Comparison of ENCODE assay signal across 11 cellular contexts in genomic region chr6:28884423-28885148, GRCh38. TPM values are rescaled to one million over a fixed set of nuclear protein-coding genes. Genes with fewer than 3 reads are reported as not detected.
DNase-seq lines count a peak whose midpoint lies in the region; ATAC-seq, FAIRE-seq and TF ChIP-seq lines count a peak whose summit lies in the region.
"Had no signal": no experiment of that assay in that cellular context is flagged by ENCODE, and none has a peak within 500 bp of the region (broad histone marks: within the 10 kb centered on the region; RNA-seq: fewer than 3 reads in every experiment).

No MANE protein-coding gene starts in this region.

- FAIRE-seq in small intestine (lab: Jason Lieb, UNC), result no peak
- FAIRE-seq: G401.6 had no signal

- 48 to 67% (median 62%) methylated on average over 18 of the region's 18 CpGs for WGBS in small intestine, 3 donors

- H3K36me3 ChIP-seq in DND-41 (ENCODE audit: insufficient read depth, low read length), result no peaks in the 10 kb centered on the region
- H3K36me3 ChIP-seq in small intestine (ENCODE audit: control insufficient read depth in 2 of 2, insufficient read depth in 2 of 2, low read length in 2 of 2), result no peaks in the 10 kb centered on the region
- no peaks in the 10 kb centered on the region for H3K36me3 ChIP-seq in breast epithelium
- H3K36me3 ChIP-seq in H7 (replicated peaks; ENCODE audit: control insufficient read depth, insufficient read depth, low read length), result no peaks in the 10 kb centered on the region
- H3K36me3 ChIP-seq: SJCRH30 had no signal

- TF ChIP-seq CTCF in DND-41 (IDR thresholded peaks at IDR 0.05; ENCODE audit: borderline replicate concordance, extremely low read depth, low read length, poor library complexity, severe bottlenecking) (no peak), breast epithelium (IDR thresholded peaks at IDR 0.05) (no peak)

- ATAC-seq in DND-41 (ENCODE audit: insufficient read depth, low read depth) (peak; percentile 93), GM18517 (IDR thresholded peaks at IDR 0.05; ENCODE audit: unreplicated experiment) (no peak), GM18870 (IDR thresholded peaks at IDR 0.05; ENCODE audit: unreplicated experiment) (no peak)

- TF ChIP-seq POLR2A in breast epithelium (IDR thresholded peaks at IDR 0.05), result no peak

- peak overlapping the region; percentile 25 for H3K9ac ChIP-seq in DND-41 (ENCODE audit: low read depth, low read length)

- H3K4me1 ChIP-seq in DND-41 (ENCODE audit: insufficient read depth, low read length), result peaks cover 29% of the 10 kb centered on the region
- peaks cover 0 to 3% of the 10 kb centered on the region in 2 donors for H3K4me1 ChIP-seq in small intestine (ENCODE audit: control insufficient read depth in 2 of 2, insufficient read depth in 1 of 2, low read depth in 1 of 2, low read length in 1 of 2)
- H3K4me1 ChIP-seq in breast epithelium, result no peaks in the 10 kb centered on the region
- H3K4me1 ChIP-seq: SJCRH30 had no signal

- no peaks in the 10 kb centered on the region for H3K79me2 ChIP-seq in DND-41 (ENCODE audit: insufficient read depth, low read length)

- H3K27me3 ChIP-seq in DND-41 (ENCODE audit: insufficient read depth, low read length, poor library complexity) (peaks cover 3% of the 10 kb centered on the region), small intestine (ENCODE audit: control insufficient read depth in 2 of 2, insufficient read depth in 2 of 2, low read length in 2 of 2) (no peaks in the 10 kb centered on the region), breast epithelium (peaks cover 0 to 5% of the 10 kb centered on the region in 2 donors), H7 (ENCODE audit: control insufficient read depth, insufficient read depth, low read length) (no peaks in the 10 kb centered on the region)
- H3K27me3 ChIP-seq: SJCRH30 had no signal

- peak overlapping the region; percentile 54 for H3K27ac ChIP-seq in DND-41 (ENCODE audit: low read length)
- peak overlapping the region in 1 of 2 donors; percentile 14 for H3K27ac ChIP-seq in small intestine (ENCODE audit: low read depth in 1 of 2, low read length in 1 of 2)
- no peak overlapping the region for H3K27ac ChIP-seq in breast epithelium
- H3K27ac ChIP-seq: epithelial cell of prostate, SJCRH30 had no signal

- H2AFZ ChIP-seq in DND-41 (ENCODE audit: low read depth, low read length), result no peak overlapping the region

- no peaks in the 10 kb centered on the region for H3K9me3 ChIP-seq in DND-41 (ENCODE audit: insufficient read depth, low read length, severe bottlenecking)
- no peaks in the 10 kb centered on the region for H3K9me3 ChIP-seq in small intestine (ENCODE audit: control insufficient read depth, low read depth)
- H3K9me3 ChIP-seq in breast epithelium, result no peaks in the 10 kb centered on the region
- H3K9me3 ChIP-seq: SJCRH30 had no signal

- intact Hi-C loops in breast epithelium (cut with DNase I; ENCODE audit: low total_unique reads), result no loop called here

- peak; percentile 86 for DNase-seq in DND-41
- DNase-seq in SIG-M5 treated with dmso at 0.1 percent for 504 hours (lab: John Stamatoyannopoulos, UW; ENCODE audit: unreplicated experiment), result peak; percentile 82
- DNase-seq in activated T-helper 1 cell treated with Interleukin-2 at 50 U/mL for 16 hours (ENCODE audit: low read depth), result peak; percentile 53
- DNase-seq in small intestine, result peak; percentile 50
- DNase-seq in breast epithelium (ENCODE audit: low spot score in 2 of 2), result no peak
- no peak for DNase-seq in H7
- DNase-seq: SJCRH30 had no signal

- H3K4me3 ChIP-seq in DND-41 (ENCODE audit: low read depth in 1 of 2, low read length in 2 of 2), result peak overlapping the region in 1 of 2 experiments; percentile 35; a peak in 2 of 4 replicates
- H3K4me3 ChIP-seq in small intestine (ENCODE audit: low read depth in 1 of 2, low read length in 2 of 2), result no peak overlapping the region
- peak overlapping the region in 1 of 3 donors; percentile 44 for H3K4me3 ChIP-seq in breast epithelium
- no peak overlapping the region for H3K4me3 ChIP-seq in H7 (ENCODE audit: insufficient read depth, low read depth, low read length)
- H3K4me3 ChIP-seq: SJCRH30 had no signal

- no peaks in the 10 kb centered on the region for H4K20me1 ChIP-seq in DND-41 (ENCODE audit: insufficient read depth, low read length)

- peak overlapping the region; percentile 58 for H3K4me2 ChIP-seq in DND-41 (ENCODE audit: insufficient read depth, low read length)

RNA-seq across cellular contexts. Expression of gene TRIM27, which starts 39.2 kb away (rescaled TPM):
- polyA plus RNA-seq in small intestine, result 10 to 100 TPM; 30.5 to 42.0 (median 31.3) TPM
- total RNA-seq in breast epithelium, result 100 to 1,000 TPM in 1 of 3 donors, 10 to 100 TPM in 2; 38.7 to 106 (median 80.3) TPM
- 98.8 and 100 TPM in 2 replicates for total RNA-seq in H7 (2014; rRNA removed; shearing (Covaris generic))

Comparison
In these comparisons a context has a peak if more than half of its experiments do, and no peak if none do; other contexts are left out.
1. DNase-seq: peak in DND-41 (single experiment), SIG-M5 treated with dmso at 0.1 percent for 504 hours (single experiment), activated T-helper 1 cell treated with Interleukin-2 at 50 U/mL for 16 hours (single experiment) and small intestine (single experiment); none in breast epithelium (0 of 2) and H7 (single experiment).